ENCODE assay signal across 1 cellular context in the genomic region with DNA sequence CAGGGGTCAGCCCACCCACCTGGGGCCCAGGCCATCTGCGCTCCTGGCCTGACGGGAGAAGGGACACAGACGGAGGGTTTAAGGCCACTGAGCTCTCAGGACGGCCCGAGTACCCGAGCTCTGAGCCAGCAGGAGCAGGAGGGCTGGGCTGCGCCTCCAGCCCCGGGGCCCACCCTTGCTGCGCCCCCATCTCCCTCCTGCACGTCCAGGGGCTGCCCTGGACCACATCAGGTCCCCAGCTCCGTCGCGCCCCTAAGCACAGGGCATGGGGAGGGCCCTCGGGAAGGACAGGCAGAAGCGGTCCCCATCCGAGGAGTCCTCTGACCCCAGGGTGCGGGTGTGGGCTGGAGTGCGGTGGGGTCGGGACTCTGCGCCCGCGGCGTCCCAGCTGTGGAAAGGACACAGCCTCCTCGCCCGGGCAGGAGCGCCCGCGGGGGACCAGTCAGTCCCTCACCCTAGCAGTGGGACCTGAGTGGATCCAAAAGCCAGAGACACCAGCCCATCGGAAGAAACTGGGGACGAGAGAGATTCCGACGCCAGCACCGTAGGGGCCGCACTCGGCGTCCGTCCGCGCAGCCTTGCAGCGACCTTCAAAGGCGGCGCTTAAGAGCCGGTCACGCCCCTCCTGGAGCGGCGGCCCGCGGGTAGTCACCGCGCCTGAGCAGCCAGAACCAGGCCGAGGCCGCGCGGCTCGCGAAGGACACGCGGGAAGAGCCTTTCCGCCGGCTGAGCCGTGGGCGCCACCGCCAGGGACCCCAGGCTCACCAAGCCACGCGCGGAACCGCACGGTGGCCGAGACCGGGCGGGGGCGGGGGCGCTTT.
TF ChIP-seq lines count a peak whose summit lies in the region.

No MANE protein-coding gene starts in this region.

TF ChIP-seq in K562, 482 proteins besides CTCF, POLR2A, EP300 and RAD21 (continued from another document and continues in another):
- TF ChIP-seq, protein P1, sequence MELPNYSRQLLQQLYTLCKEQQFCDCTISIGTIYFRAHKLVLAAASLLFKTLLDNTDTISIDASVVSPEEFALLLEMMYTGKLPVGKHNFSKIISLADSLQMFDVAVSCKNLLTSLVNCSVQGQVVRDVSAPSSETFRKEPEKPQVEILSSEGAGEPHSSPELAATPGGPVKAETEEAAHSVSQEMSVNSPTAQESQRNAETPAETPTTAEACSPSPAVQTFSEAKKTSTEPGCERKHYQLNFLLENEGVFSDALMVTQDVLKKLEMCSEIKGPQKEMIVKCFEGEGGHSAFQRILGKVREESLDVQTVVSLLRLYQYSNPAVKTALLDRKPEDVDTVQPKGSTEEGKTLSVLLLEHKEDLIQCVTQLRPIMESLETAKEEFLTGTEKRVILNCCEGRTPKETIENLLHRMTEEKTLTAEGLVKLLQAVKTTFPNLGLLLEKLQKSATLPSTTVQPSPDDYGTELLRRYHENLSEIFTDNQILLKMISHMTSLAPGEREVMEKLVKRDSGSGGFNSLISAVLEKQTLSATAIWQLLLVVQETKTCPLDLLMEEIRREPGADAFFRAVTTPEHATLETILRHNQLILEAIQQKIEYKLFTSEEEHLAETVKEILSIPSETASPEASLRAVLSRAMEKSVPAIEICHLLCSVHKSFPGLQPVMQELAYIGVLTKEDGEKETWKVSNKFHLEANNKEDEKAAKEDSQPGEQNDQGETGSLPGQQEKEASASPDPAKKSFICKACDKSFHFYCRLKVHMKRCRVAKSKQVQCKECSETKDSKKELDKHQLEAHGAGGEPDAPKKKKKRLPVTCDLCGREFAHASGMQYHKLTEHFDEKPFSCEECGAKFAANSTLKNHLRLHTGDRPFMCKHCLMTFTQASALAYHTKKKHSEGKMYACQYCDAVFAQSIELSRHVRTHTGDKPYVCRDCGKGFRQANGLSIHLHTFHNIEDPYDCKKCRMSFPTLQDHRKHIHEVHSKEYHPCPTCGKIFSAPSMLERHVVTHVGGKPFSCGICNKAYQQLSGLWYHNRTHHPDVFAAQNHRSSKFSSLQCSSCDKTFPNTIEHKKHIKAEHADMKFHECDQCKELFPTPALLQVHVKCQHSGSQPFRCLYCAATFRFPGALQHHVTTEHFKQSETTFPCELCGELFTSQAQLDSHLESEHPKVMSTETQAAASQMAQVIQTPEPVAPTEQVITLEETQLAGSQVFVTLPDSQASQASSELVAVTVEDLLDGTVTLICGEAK (IDR thresholded peaks at IDR 0.05): 0 out of 2 replicates have a peak, but pooled peaks have one; percentile 16
- TF ChIP-seq, protein P1 (CRISPR knock-in tag; IDR thresholded peaks at IDR 0.05): no peak
- TF ChIP-seq HMGN3 (IDR thresholded peaks at IDR 0.05; ENCODE audit: borderline replicate concordance, extremely low read depth, insufficient read length, low read depth, low read length) (peak; percentile 23), ZFX (CRISPR knock-in tag; IDR thresholded peaks at IDR 0.05) (peak; percentile 54), ZNF583 (CRISPR knock-in tag; IDR thresholded peaks at IDR 0.05) (no peak), KDM4B (IDR thresholded peaks at IDR 0.05; ENCODE audit: borderline replicate concordance in 2 of 2, low read depth in 1 of 2) (no peak), RBFOX2 (IDR thresholded peaks at IDR 0.05; ENCODE audit: low read depth, low read length) (peak; percentile 69), SAFB (IDR thresholded peaks at IDR 0.05; ENCODE audit: borderline replicate concordance, low read depth, low read length) (0 out of 2 replicates have a peak, but pooled peaks have one; percentile 26), SRSF7 (optimal IDR thresholded peaks at IDR 0.05; ENCODE audit: low read depth, low read length) (no peak), DIDO1 (tag; IDR thresholded peaks at IDR 0.05; ENCODE audit: low read depth) (no peak), CHD1 (IDR thresholded peaks at IDR 0.05; ENCODE audit: low read length) (no peak), WHSC1 (IDR thresholded peaks at IDR 0.05; ENCODE audit: low read length) (no peak), ZNF24 (IDR thresholded peaks at IDR 0.05) (0 out of 2 replicates have a peak, but pooled peaks have one; percentile 39), MGA (IDR thresholded peaks at IDR 0.05) (peak; percentile 74; the same call in 1 of the 2 replicates), NRF1 (conservative IDR thresholded peaks at IDR 0.05 in 1 of 2, IDR thresholded peaks at IDR 0.05 in 1 of 2) (peak; percentile 76 to 80), POLR2G (IDR thresholded peaks at IDR 0.05; ENCODE audit: low read depth, low read length) (peak; percentile 81)
- TF ChIP-seq, protein P2, sequence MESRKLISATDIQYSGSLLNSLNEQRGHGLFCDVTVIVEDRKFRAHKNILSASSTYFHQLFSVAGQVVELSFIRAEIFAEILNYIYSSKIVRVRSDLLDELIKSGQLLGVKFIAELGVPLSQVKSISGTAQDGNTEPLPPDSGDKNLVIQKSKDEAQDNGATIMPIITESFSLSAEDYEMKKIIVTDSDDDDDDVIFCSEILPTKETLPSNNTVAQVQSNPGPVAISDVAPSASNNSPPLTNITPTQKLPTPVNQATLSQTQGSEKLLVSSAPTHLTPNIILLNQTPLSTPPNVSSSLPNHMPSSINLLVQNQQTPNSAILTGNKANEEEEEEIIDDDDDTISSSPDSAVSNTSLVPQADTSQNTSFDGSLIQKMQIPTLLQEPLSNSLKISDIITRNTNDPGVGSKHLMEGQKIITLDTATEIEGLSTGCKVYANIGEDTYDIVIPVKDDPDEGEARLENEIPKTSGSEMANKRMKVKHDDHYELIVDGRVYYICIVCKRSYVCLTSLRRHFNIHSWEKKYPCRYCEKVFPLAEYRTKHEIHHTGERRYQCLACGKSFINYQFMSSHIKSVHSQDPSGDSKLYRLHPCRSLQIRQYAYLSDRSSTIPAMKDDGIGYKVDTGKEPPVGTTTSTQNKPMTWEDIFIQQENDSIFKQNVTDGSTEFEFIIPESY (CRISPR knock-in tag; IDR thresholded peaks at IDR 0.05): peak; percentile 79
- TF ChIP-seq, protein P3, sequence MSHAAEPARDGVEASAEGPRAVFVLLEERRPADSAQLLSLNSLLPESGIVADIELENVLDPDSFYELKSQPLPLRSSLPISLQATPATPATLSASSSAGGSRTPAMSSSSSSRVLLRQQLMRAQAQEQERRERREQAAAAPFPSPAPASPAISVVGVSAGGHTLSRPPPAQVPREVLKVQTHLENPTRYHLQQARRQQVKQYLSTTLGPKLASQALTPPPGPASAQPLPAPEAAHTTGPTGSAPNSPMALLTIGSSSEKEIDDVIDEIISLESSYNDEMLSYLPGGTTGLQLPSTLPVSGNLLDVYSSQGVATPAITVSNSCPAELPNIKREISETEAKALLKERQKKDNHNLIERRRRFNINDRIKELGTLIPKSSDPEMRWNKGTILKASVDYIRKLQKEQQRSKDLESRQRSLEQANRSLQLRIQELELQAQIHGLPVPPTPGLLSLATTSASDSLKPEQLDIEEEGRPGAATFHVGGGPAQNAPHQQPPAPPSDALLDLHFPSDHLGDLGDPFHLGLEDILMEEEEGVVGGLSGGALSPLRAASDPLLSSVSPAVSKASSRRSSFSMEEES (CRISPR knock-in tag; IDR thresholded peaks at IDR 0.05): no peak
- TF ChIP-seq, protein P4, sequence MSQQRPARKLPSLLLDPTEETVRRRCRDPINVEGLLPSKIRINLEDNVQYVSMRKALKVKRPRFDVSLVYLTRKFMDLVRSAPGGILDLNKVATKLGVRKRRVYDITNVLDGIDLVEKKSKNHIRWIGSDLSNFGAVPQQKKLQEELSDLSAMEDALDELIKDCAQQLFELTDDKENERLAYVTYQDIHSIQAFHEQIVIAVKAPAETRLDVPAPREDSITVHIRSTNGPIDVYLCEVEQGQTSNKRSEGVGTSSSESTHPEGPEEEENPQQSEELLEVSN (IDR thresholded peaks at IDR 0.05; ENCODE audit: borderline replicate concordance in 1 of 2, extremely low read depth in 1 of 2, insufficient read depth in 1 of 2, insufficient read length in 1 of 2, low read depth in 1 of 2, low read length in 1 of 2, poor library complexity in 1 of 2, severe bottlenecking in 1 of 2): peak in 1 of 2 experiments; percentile 83
